In the genomic region with DNA sequence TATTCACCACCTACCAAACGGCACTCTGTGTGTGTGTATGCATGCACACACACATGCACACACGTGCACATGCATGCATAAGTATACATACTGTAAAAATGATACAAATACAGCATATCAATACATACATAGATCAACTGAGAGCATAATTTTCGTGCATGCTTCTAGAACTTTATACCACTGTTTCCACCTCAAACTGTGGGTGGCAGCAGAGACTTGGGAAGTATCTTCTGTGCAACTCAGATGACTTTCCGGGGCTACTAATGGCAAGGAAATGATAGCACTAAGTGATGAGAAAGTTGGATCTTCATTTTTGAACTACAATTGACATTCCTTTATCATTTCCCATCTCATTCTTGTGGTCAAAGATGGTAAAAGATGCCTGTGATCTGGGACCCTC, we compare ENCODE assay signal across 11 cellular contexts.
DNase-seq lines count a peak whose midpoint lies in the region; ATAC-seq and TF ChIP-seq lines count a peak whose summit lies in the region.
"Had no signal": no experiment of that assay in that cellular context is flagged by ENCODE, and none has a peak within 500 bp of the region (broad histone marks: within the 10 kb centered on the region; RNA-seq: fewer than 3 reads in every experiment).

No MANE protein-coding gene starts in this region.

- no peak overlapping the region for H3K9ac ChIP-seq in PC-3 (ENCODE audit: low read length)
- H3K9ac ChIP-seq: BLaER1 treated with 17β-estradiol and CSF1 and Interleukin-3, amounts not matched to agents 10 nM and 100 nM had no signal

- H3K4me3 Mint-ChIP-seq in activated naive CD4-positive, alpha-beta T cell treated with anti-CD3 and anti-CD28 coated beads for 36 hours = no peak overlapping the region

- peak; percentile 13 for DNase-seq in activated naive CD4-positive, alpha-beta T cell treated with anti-CD3 and anti-CD28 coated beads for 36 hours
- DNase-seq in activated naive CD4-positive, alpha-beta T cell (lab: John Stamatoyannopoulos, UW) = no peak
- DNase-seq in PC-3 (peak; percentile 72), glomerular visceral epithelial cell (ENCODE audit: extremely low spot score) (peak; percentile 52), testis (peak; percentile 25), posterior vena cava (ENCODE audit: low spot score) (no peak), gastrocnemius medialis (no peak)
- DNase-seq: activated T-cell treated with anti-CD3 and anti-CD28 coated beads, Interleukin-2, amount 50 U/mL, for 1 hour had no signal

- no peaks in the 10 kb centered on the region for H3K4me1 Mint-ChIP-seq in activated naive CD4-positive, alpha-beta T cell treated with anti-CD3 and anti-CD28 coated beads for 36 hours (ENCODE audit: low read depth)

- no peaks in the 10 kb centered on the region for H3F3A ChIP-seq in PC-3 (ENCODE audit: low read length, unreplicated experiment)

- H3K79me2 ChIP-seq in PC-3 (ENCODE audit: low read length) = no peaks in the 10 kb centered on the region

- peak; percentile 86 for TF ChIP-seq CTCF in PC-3 (conservative IDR thresholded peaks at IDR 0.05; ENCODE audit: low read depth, low read length)
- TF ChIP-seq CTCF in testis (IDR thresholded peaks at IDR 0.05) = no peak
- TF ChIP-seq CTCF in gastrocnemius medialis (IDR thresholded peaks at IDR 0.05 in 4 of 5, conservative IDR thresholded peaks at IDR 0.05 in 1 of 5) = no peak

- H3K9me3 Mint-ChIP-seq in activated naive CD4-positive, alpha-beta T cell treated with anti-CD3 and anti-CD28 coated beads for 36 hours = no peaks in the 10 kb centered on the region

- no peaks in the 10 kb centered on the region for H3K9me2 ChIP-seq in PC-3 (replicated peaks; ENCODE audit: low read length)

- H3K9me3 ChIP-seq in PC-3 (ENCODE audit: low read length) (no peaks in the 10 kb centered on the region), testis (no peaks in the 10 kb centered on the region), gastrocnemius medialis (no peaks in the 10 kb centered on the region)
- H3K9me3 ChIP-seq: BLaER1 treated with 17β-estradiol and CSF1 and Interleukin-3, amounts not matched to agents 10 nM and 100 nM had no signal

- POLR2A ChIA-PET in PC-3 (lab: Charles Lee; ENCODE audit: unreplicated experiment) = no interaction called here

- H3K4me3 ChIP-seq in PC-3 (ENCODE audit: low read length) (no peak overlapping the region), testis (no peak overlapping the region), gastrocnemius medialis (no peak overlapping the region)
- H3K4me3 ChIP-seq: BLaER1 treated with 17β-estradiol and CSF1 and Interleukin-3, amounts not matched to agents 10 nM and 100 nM had no signal

- 59 to 71% methylated on average over 4 of the region's 4 CpGs for WGBS in testis, 2 donors

- H2AFZ ChIP-seq in PC-3 (ENCODE audit: low read length) = no peak overlapping the region; the same call in 1 of the 2 replicates

- CTCF ChIA-PET in activated naive CD4-positive, alpha-beta T cell treated with anti-CD3 and anti-CD28 coated beads for 36 hours (lab: Charles Lee) = no interaction called here
- CTCF ChIA-PET in PC-3 (lab: Charles Lee) = no interaction called here

- no peak overlapping the region for H3K4me2 ChIP-seq in PC-3 (ENCODE audit: low read length)
- H3K4me2 ChIP-seq: BLaER1 treated with 17β-estradiol and CSF1 and Interleukin-3, amounts not matched to agents 10 nM and 100 nM had no signal

- H3K27me3 ChIP-seq in PC-3 (ENCODE audit: low read length) (no peaks in the 10 kb centered on the region), testis (no peaks in the 10 kb centered on the region), gastrocnemius medialis (no peaks in the 10 kb centered on the region)
- H3K27me3 ChIP-seq: BLaER1 treated with 17β-estradiol and CSF1 and Interleukin-3, amounts not matched to agents 10 nM and 100 nM had no signal

- H4K20me1 ChIP-seq in PC-3 (ENCODE audit: low read length) = no peaks in the 10 kb centered on the region
- H4K20me1 ChIP-seq: BLaER1 treated with 17β-estradiol and CSF1 and Interleukin-3, amounts not matched to agents 10 nM and 100 nM had no signal

- H3K36me3 ChIP-seq in PC-3 (ENCODE audit: low read depth, low read length) (no peaks in the 10 kb centered on the region), testis (ENCODE audit: low read depth, missing control alignments) (no peaks in the 10 kb centered on the region), gastrocnemius medialis (no peaks in the 10 kb centered on the region)
- H3K36me3 ChIP-seq: BLaER1 treated with 17β-estradiol and CSF1 and Interleukin-3, amounts not matched to agents 10 nM and 100 nM had no signal

- in situ Hi-C loops in gastrocnemius medialis (cut with MboI; ENCODE audit: low sequenced_read_pairs in 4 of 4) = no loop called here

- H3K27ac ChIP-seq in PC-3 (ENCODE audit: low read length) (no peak overlapping the region), testis (no peak overlapping the region), gastrocnemius medialis (no peak overlapping the region)
- H3K27ac ChIP-seq: BLaER1 treated with 17β-estradiol and CSF1 and Interleukin-3, amounts not matched to agents 10 nM and 100 nM had no signal

- intact Hi-C loops in activated naive CD4-positive, alpha-beta T cell treated with anti-CD3 and anti-CD28 coated beads for 36 hours (cut with micrococcal nuclease) = no loop called here
- intact Hi-C loops in PC-3 (cut with micrococcal nuclease) = loop anchor here (1.0 to 2.0 kb wide), 3 partner anchors 51 to 288 kb away; no protein-coding TSS in a partner anchor
- intact Hi-C loops in testis (cut with DNase I; ENCODE audit: low total_unique reads) = no loop called here
- intact Hi-C loops in posterior vena cava (cut with DNase I) = no loop called here
- intact Hi-C loops in gastrocnemius medialis (cut with DNase I; ENCODE audit: low total_unique reads) = no loop called here

- no peak overlapping the region for H3K27ac Mint-ChIP-seq in activated naive CD4-positive, alpha-beta T cell treated with anti-CD3 and anti-CD28 coated beads for 36 hours

- no peaks in the 10 kb centered on the region for H3K27me3 Mint-ChIP-seq in activated naive CD4-positive, alpha-beta T cell treated with anti-CD3 and anti-CD28 coated beads for 36 hours (ENCODE audit: low read depth)

- ATAC-seq in PC-3 (peak; percentile 40), GM19455 (IDR thresholded peaks at IDR 0.05; ENCODE audit: unreplicated experiment) (no peak), gastrocnemius medialis (no peak)
- ATAC-seq: Right ventricle myocardium inferior had no signal

- H3K4me1 ChIP-seq in PC-3 (ENCODE audit: insufficient read depth, low read length) (peaks cover 35% of the 10 kb centered on the region), testis (no peaks in the 10 kb centered on the region), gastrocnemius medialis (no peaks in the 10 kb centered on the region)
- H3K4me1 ChIP-seq: BLaER1 treated with 17β-estradiol and CSF1 and Interleukin-3, amounts not matched to agents 10 nM and 100 nM had no signal

- TF ChIP-seq POLR2A in testis (IDR thresholded peaks at IDR 0.05) (no peak), gastrocnemius medialis (IDR thresholded peaks at IDR 0.05) (no peak)

- no peaks in the 10 kb centered on the region for H3K36me3 Mint-ChIP-seq in activated naive CD4-positive, alpha-beta T cell treated with anti-CD3 and anti-CD28 coated beads for 36 hours (ENCODE audit: low read depth)

- BruUV-seq in PC-3 (replicated peaks; lab: Mats Ljungman, UMichigan) = no TSS peak

Comparison
In these comparisons a context has a peak if more than half of its experiments do, and no peak if none do; other contexts are left out.
1. DNase-seq: peak in activated naive CD4-positive, alpha-beta T cell treated with anti-CD3 and anti-CD28 coated beads for 36 hours (single experiment), PC-3 (single experiment), glomerular visceral epithelial cell (single experiment) and testis (single experiment); none in activated naive CD4-positive, alpha-beta T cell (0 of 4), posterior vena cava (single experiment) and gastrocnemius medialis (0 of 2).